ENCODE assay signal across 2 cellular contexts in the genomic region with DNA sequence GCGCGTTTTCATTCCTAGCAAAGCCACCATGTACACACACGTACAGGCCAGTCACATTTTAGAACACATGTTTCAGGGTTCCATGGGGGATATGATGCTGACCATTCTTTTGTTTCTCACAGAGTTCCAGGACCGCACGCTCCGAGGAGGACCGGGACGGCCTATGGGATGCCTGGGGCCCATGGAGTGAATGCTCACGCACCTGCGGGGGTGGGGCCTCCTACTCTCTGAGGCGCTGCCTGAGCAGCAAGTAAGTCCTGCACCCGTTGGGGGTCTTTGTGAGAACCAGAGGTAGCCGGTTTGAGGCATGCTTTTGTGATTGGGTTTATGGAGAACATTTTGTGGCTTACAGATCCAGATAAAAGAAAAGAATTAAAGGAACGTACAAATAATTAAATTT.
A peak's percentile ranks its signal among the peaks of the same experiment; 100 is the strongest.
TF ChIP-seq lines count a peak whose summit lies in the region.

No MANE protein-coding gene starts in this region.

TF ChIP-seq in GM23338, 12 proteins besides CTCF, POLR2A, EP300 and RAD21:
- TF ChIP-seq NANOG (IDR thresholded peaks at IDR 0.05; ENCODE audit: borderline replicate concordance) (no peak), ZNF114 (CRISPR knock-in tag; IDR thresholded peaks at IDR 0.05) (no peak)
- TF ChIP-seq, protein P1, sequence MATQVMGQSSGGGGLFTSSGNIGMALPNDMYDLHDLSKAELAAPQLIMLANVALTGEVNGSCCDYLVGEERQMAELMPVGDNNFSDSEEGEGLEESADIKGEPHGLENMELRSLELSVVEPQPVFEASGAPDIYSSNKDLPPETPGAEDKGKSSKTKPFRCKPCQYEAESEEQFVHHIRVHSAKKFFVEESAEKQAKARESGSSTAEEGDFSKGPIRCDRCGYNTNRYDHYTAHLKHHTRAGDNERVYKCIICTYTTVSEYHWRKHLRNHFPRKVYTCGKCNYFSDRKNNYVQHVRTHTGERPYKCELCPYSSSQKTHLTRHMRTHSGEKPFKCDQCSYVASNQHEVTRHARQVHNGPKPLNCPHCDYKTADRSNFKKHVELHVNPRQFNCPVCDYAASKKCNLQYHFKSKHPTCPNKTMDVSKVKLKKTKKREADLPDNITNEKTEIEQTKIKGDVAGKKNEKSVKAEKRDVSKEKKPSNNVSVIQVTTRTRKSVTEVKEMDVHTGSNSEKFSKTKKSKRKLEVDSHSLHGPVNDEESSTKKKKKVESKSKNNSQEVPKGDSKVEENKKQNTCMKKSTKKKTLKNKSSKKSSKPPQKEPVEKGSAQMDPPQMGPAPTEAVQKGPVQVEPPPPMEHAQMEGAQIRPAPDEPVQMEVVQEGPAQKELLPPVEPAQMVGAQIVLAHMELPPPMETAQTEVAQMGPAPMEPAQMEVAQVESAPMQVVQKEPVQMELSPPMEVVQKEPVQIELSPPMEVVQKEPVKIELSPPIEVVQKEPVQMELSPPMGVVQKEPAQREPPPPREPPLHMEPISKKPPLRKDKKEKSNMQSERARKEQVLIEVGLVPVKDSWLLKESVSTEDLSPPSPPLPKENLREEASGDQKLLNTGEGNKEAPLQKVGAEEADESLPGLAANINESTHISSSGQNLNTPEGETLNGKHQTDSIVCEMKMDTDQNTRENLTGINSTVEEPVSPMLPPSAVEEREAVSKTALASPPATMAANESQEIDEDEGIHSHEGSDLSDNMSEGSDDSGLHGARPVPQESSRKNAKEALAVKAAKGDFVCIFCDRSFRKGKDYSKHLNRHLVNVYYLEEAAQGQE (IDR thresholded peaks at IDR 0.05; ENCODE audit: unreplicated experiment), result no peak
TF ChIP-seq in GM23338: peak in this region for 0.

TF ChIP-seq in H1, 55 proteins besides CTCF, POLR2A, EP300 and RAD21:
- TF ChIP-seq SP4 (IDR thresholded peaks at IDR 0.05; ENCODE audit: low read length), result no peak
- TF ChIP-seq POU5F1 (IDR thresholded peaks at IDR 0.05; ENCODE audit: low read depth, low read length), result no peak
- peak; percentile 63 for TF ChIP-seq ASH2L (IDR thresholded peaks at IDR 0.05; ENCODE audit: low read length)
- no peak for TF ChIP-seq RBBP5 (IDR thresholded peaks at IDR 0.05; ENCODE audit: borderline replicate concordance, low read depth, low read length)
- TF ChIP-seq KDM1A (IDR thresholded peaks at IDR 0.05; ENCODE audit: borderline replicate concordance, low read length), result no peak
- TF ChIP-seq SP1 (IDR thresholded peaks at IDR 0.05; ENCODE audit: low read depth, low read length), result 0 out of 2 replicates have a peak, but pooled peaks have one; percentile 62
- TF ChIP-seq FOSL1 (IDR thresholded peaks at IDR 0.05; ENCODE audit: insufficient read depth, low read depth, low read length), result no peak
- no peak for TF ChIP-seq BCL11A (IDR thresholded peaks at IDR 0.05; ENCODE audit: low read depth in 2 of 2, low read length in 2 of 2)
- TF ChIP-seq, protein P2, sequence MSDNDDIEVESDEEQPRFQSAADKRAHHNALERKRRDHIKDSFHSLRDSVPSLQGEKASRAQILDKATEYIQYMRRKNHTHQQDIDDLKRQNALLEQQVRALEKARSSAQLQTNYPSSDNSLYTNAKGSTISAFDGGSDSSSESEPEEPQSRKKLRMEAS (IDR thresholded peaks at IDR 0.05), result peak; percentile 38; the same call in 1 of the 2 replicates
- no peak for TF ChIP-seq CTBP2 (IDR thresholded peaks at IDR 0.05; ENCODE audit: borderline replicate concordance, insufficient read depth, insufficient read length, low read length)
